ENCODE assay signal across 17 cellular contexts in genomic region chr20:19942611-19943010, GRCh38.
DNase-seq lines count a peak whose midpoint lies in the region; ATAC-seq and TF ChIP-seq lines count a peak whose summit lies in the region.
"Had no signal": no experiment of that assay in that cellular context is flagged by ENCODE, and none has a peak within 500 bp of the region (broad histone marks: within the 10 kb centered on the region; RNA-seq: fewer than 3 reads in every experiment).

No MANE protein-coding gene starts in this region.

- no peak overlapping the region for H3K9ac ChIP-seq in OCI-LY3 (ENCODE audit: low read length)

- no peak overlapping the region for H3K4me3 Mint-ChIP-seq in stimulated activated effector memory CD8-positive, alpha-beta T cell treated with anti-CD3 and anti-CD28 coated beads, Interleukin-12 subunit alpha, Interleukin-12 subunit beta, amount 100 ng/mL, for 72 hours
- H3K4me3 Mint-ChIP-seq: activated naive CD4-positive, alpha-beta T cell treated with anti-CD3 and anti-CD28 coated beads, Interleukin-2, amount 50 U/mL, for 24 hours; brain had no signal

- H3K4me1 ChIP-seq in OCI-LY3 (ENCODE audit: low read length) (peaks cover 68% of the 10 kb centered on the region), esophagus (ENCODE audit: control insufficient read depth in 2 of 2, insufficient read depth in 2 of 2, low read length in 1 of 2) (peaks cover 3 to 17% of the 10 kb centered on the region in 2 donors), muscle layer of duodenum (ENCODE audit: control insufficient read depth in 1 of 2, insufficient read depth in 2 of 2, low read length in 2 of 2) (peaks cover 14 to 20% of the 10 kb centered on the region in 2 donors)

- peaks cover 28% of the 10 kb centered on the region for H3K4me1 Mint-ChIP-seq in stimulated activated effector memory CD8-positive, alpha-beta T cell treated with anti-CD3 and anti-CD28 coated beads, Interleukin-12 subunit alpha, Interleukin-12 subunit beta, amount 100 ng/mL, for 72 hours

- no peak overlapping the region for H3K27ac Mint-ChIP-seq in stimulated activated effector memory CD8-positive, alpha-beta T cell treated with anti-CD3 and anti-CD28 coated beads, Interleukin-12 subunit alpha, Interleukin-12 subunit beta, amount 100 ng/mL, for 72 hours
- H3K27ac Mint-ChIP-seq: activated naive CD4-positive, alpha-beta T cell treated with anti-CD3 and anti-CD28 coated beads, Interleukin-2, amount 50 U/mL, for 24 hours had no signal

- H3K27ac ChIP-seq in OCI-LY3 (ENCODE audit: low read length): peak overlapping the region; percentile 19; the same call in 1 of the 2 replicates
- peak overlapping the region; percentile 60 to 62 for H3K27ac ChIP-seq in esophagus (ENCODE audit: low read depth in 2 of 2, low read length in 1 of 2)
- peak overlapping the region; percentile 58 for H3K27ac ChIP-seq in muscle layer of duodenum (ENCODE audit: low read length)
- peak overlapping the region; percentile 73 for H3K27ac ChIP-seq in temporal lobe (ENCODE audit: low read depth, low read length)
- H3K27ac ChIP-seq: epithelial cell of prostate, SJSA1 had no signal

- H3K36me3 Mint-ChIP-seq in stimulated activated effector memory CD8-positive, alpha-beta T cell treated with anti-CD3 and anti-CD28 coated beads, Interleukin-12 subunit alpha, Interleukin-12 subunit beta, amount 100 ng/mL, for 72 hours: peaks cover 6% of the 10 kb centered on the region
- H3K36me3 Mint-ChIP-seq: activated naive CD4-positive, alpha-beta T cell treated with anti-CD3 and anti-CD28 coated beads, Interleukin-2, amount 50 U/mL, for 24 hours had no signal

- no peaks in the 10 kb centered on the region for H3K36me3 ChIP-seq in OCI-LY3 (replicated peaks; ENCODE audit: low read depth, low read length)
- H3K36me3 ChIP-seq in esophagus (ENCODE audit: control insufficient read depth in 2 of 2, insufficient read depth in 2 of 2, low read length in 1 of 2): peaks cover 0 to 3% of the 10 kb centered on the region in 2 donors
- H3K36me3 ChIP-seq in muscle layer of duodenum (ENCODE audit: control insufficient read depth in 1 of 2, insufficient read depth in 2 of 2, low read length in 2 of 2): peaks cover 1 to 13% of the 10 kb centered on the region in 2 donors

- TF ChIP-seq CTCF in OCI-LY3 (IDR thresholded peaks at IDR 0.05; ENCODE audit: low read depth, low read length): no peak

- H3K27me3 ChIP-seq in OCI-LY3 (ENCODE audit: low read depth, low read length) (no peaks in the 10 kb centered on the region), esophagus (ENCODE audit: control insufficient read depth in 1 of 2, insufficient read depth in 2 of 2, low read length in 2 of 2) (no peaks in the 10 kb centered on the region), muscle layer of duodenum (ENCODE audit: low read depth, low read length) (no peaks in the 10 kb centered on the region)
- H3K27me3 ChIP-seq: SJSA1 had no signal

- H2AFZ ChIP-seq in OCI-LY3 (ENCODE audit: low read depth, low read length): no peak overlapping the region

- no peak for ATAC-seq in stimulated activated effector memory CD8-positive, alpha-beta T cell treated with anti-CD3 and anti-CD28 coated beads, Interleukin-12 subunit alpha, Interleukin-12 subunit beta, amount 100 ng/mL, for 72 hours
- ATAC-seq in GM18858 (IDR thresholded peaks at IDR 0.05; ENCODE audit: unreplicated experiment): no peak

- WGBS in esophagus, 2 donors: 46 to 89% methylated on average over 1 of the region's 1 CpG

- no peaks in the 10 kb centered on the region for H3K9me3 ChIP-seq in OCI-LY3 (ENCODE audit: insufficient read depth, low read length)
- H3K9me3 ChIP-seq in esophagus (ENCODE audit: control insufficient read depth in 2 of 2, insufficient read depth in 1 of 2, low read depth in 1 of 2, low read length in 1 of 2): no peaks in the 10 kb centered on the region
- H3K9me3 ChIP-seq in muscle layer of duodenum (ENCODE audit: control insufficient read depth in 1 of 2, low read length in 2 of 2): no peaks in the 10 kb centered on the region
- H3K9me3 ChIP-seq: SJSA1 had no signal

- no peaks in the 10 kb centered on the region for H3K79me2 ChIP-seq in OCI-LY3 (ENCODE audit: low read length)

- H3K4me3 ChIP-seq in OCI-LY3 (ENCODE audit: low read length): no peak overlapping the region
- H3K4me3 ChIP-seq in esophagus (ENCODE audit: low read depth in 1 of 2, low read length in 2 of 2): no peak overlapping the region
- no peak overlapping the region for H3K4me3 ChIP-seq in muscle layer of duodenum (ENCODE audit: low read depth in 1 of 2, low read length in 2 of 2)
- H3K4me3 ChIP-seq: SJSA1 had no signal

- no peak overlapping the region for H3K4me2 ChIP-seq in OCI-LY3 (ENCODE audit: low read length)

- no peaks in the 10 kb centered on the region for H4K20me1 ChIP-seq in OCI-LY3 (ENCODE audit: insufficient read depth, low read length)

- H3K9me3 Mint-ChIP-seq in stimulated activated effector memory CD8-positive, alpha-beta T cell treated with anti-CD3 and anti-CD28 coated beads, Interleukin-12 subunit alpha, Interleukin-12 subunit beta, amount 100 ng/mL, for 72 hours: no peaks in the 10 kb centered on the region
- H3K9me3 Mint-ChIP-seq: activated naive CD4-positive, alpha-beta T cell treated with anti-CD3 and anti-CD28 coated beads, Interleukin-2, amount 50 U/mL, for 24 hours; brain had no signal

- no peak for DNase-seq in effector CD8-positive, alpha-beta T cell (lab: John Stamatoyannopoulos, UW)
- DNase-seq in stimulated activated effector memory CD8-positive, alpha-beta T cell treated with anti-CD3 and anti-CD28 coated beads, Interleukin-12 subunit alpha, Interleukin-12 subunit beta, amount 100 ng/mL, for 72 hours (ENCODE audit: low spot score in 2 of 2): no peak
- no peak for DNase-seq in GM03348 (ENCODE audit: low spot score)
- DNase-seq: activated CD4-positive, alpha-beta T cell treated with anti-CD3 and anti-CD28 coated beads for 48 hours; Karpas-422; kidney glomerular epithelial cell; NCI-H2029; NCI-H446 had no signal

Comparison
In these comparisons a context has a peak if more than half of its experiments do, and no peak if none do; other contexts are left out.
1. H3K27ac ChIP-seq: peak in every context shown above with its lines; median percentile 73 in temporal lobe; 61 in esophagus; 58 in muscle layer of duodenum; 19 in OCI-LY3.